ENCODE assay signal across 15 cellular contexts in the genomic region with DNA sequence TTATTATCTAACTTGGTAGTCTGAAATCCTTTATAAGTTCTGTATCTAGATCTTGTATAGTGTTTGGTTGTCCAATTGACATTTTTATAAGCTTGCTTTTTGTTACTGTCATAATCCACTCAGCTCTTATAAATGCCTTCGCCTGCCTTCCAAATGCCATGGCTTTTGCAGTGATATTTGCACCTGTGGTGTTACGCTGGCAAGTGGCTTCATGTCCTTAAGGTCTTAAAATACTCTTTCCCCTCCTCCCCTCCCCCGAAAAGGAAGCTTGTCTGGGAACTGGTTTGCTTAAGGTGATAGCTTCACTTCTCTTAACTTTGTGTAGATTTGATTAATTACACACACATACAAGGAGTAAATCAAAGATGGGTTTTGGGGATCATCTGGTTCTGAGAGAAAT.
DNase-seq lines count a peak whose midpoint lies in the region; ATAC-seq and TF ChIP-seq lines count a peak whose summit lies in the region.
"Had no signal": no experiment of that assay in that cellular context is flagged by ENCODE, and none has a peak within 500 bp of the region (broad histone marks: within the 10 kb centered on the region; RNA-seq: fewer than 3 reads in every experiment).

No MANE protein-coding gene starts in this region.

- H3K27ac Mint-ChIP-seq in natural killer cell treated with Interleukin-12 subunit alpha and Interleukin-12 subunit beta and Interleukin-15 and Interleukin-18, amount 100 ng/mL, for 72 hours, result peak overlapping the region; percentile 3 to 86
- peak overlapping the region in 3 of 7 donors; percentile 50 to 75 (median 56) for H3K27ac Mint-ChIP-seq in CD14-positive monocyte
- H3K27ac Mint-ChIP-seq: activated naive CD8-positive, alpha-beta T cell treated with anti-CD3 and anti-CD28 coated beads, Interleukin-2, amount 50 U/mL, for 24 hours; T-helper 2 cell treated with Interferon-gamma antibody and Interleukin-4, amounts not matched to agents 5 μg/mL and 100 μg/mL, for 36 hours had no signal

- intact Hi-C loops in right cardiac atrium (cut with DNase I), result no loop called here
- intact Hi-C loops in CD14-positive monocyte (cut with micrococcal nuclease), result no loop called here

- peaks cover 33 to 37% of the 10 kb centered on the region in 2 donors for H3K4me1 Mint-ChIP-seq in natural killer cell treated with Interleukin-12 subunit alpha and Interleukin-12 subunit beta and Interleukin-15 and Interleukin-18, amount 100 ng/mL, for 72 hours (ENCODE audit: low read depth in 2 of 2)
- peaks cover 23% of the 10 kb centered on the region for H3K4me1 Mint-ChIP-seq in CD14-positive monocyte

- H3K27ac ChIP-seq in 22Rv1 (peak overlapping the region; percentile 57), right cardiac atrium (ENCODE audit: low read length) (peak overlapping the region; percentile 31), foreskin keratinocyte (no peak overlapping the region)

- 71% methylated on average over 3 of the region's 3 CpGs for WGBS in right cardiac atrium

- ATAC-seq in right cardiac atrium, result no peak
- ATAC-seq in natural killer cell treated with Interleukin-12 subunit alpha and Interleukin-12 subunit beta and Interleukin-15 and Interleukin-18, amount 100 ng/mL, for 72 hours, result no peak
- no peak for ATAC-seq in foreskin keratinocyte
- ATAC-seq: activated CD4-positive, CD25-positive, alpha-beta regulatory T cell treated with anti-CD3 and anti-CD28 coated beads, Interleukin-2, amount 50 U/mL, for 24 hours; activated naive CD8-positive, alpha-beta T cell treated with anti-CD3 and anti-CD28 coated beads, Interleukin-2, amount 50 U/mL, for 24 hours; HCT116 had no signal

- DNase-seq in DMS53 treated with DMSO at 0.1 percent for 48 hours (lab: John Stamatoyannopoulos, UW; ENCODE audit: unreplicated experiment) (peak; percentile 55), right cardiac atrium (no peak), GF-D8 (lab: John Stamatoyannopoulos, UW) (no peak), foreskin keratinocyte (no peak), activated T-cell treated with anti-CD3 and anti-CD28 coated beads for 4 hours (no peak), CD14-positive monocyte (ENCODE audit: low spot score) (no peak)
- no peak for DNase-seq in natural killer cell treated with Interleukin-12 subunit alpha and Interleukin-12 subunit beta and Interleukin-15 and Interleukin-18, amount 100 ng/mL, for 72 hours (ENCODE audit: low spot score)
- DNase-seq: activated naive CD8-positive, alpha-beta T cell treated with anti-CD3 and anti-CD28 coated beads, Interleukin-2, amount 50 U/mL, for 24 hours; Caco-2; mammary epithelial cell; stimulated activated CD4-positive, alpha-beta T cell treated with anti-CD3 and anti-CD28 coated beads, Interleukin-2, amount 100 ng/mL, for 24 hours had no signal

- peaks cover 9% of the 10 kb centered on the region for H3K36me3 Mint-ChIP-seq in natural killer cell treated with Interleukin-12 subunit alpha and Interleukin-12 subunit beta and Interleukin-15 and Interleukin-18, amount 100 ng/mL, for 72 hours
- H3K36me3 Mint-ChIP-seq in CD14-positive monocyte, result peaks cover 44 to 46% of the 10 kb centered on the region in 2 donors

- H3K4me3 Mint-ChIP-seq in natural killer cell treated with Interleukin-12 subunit alpha and Interleukin-12 subunit beta and Interleukin-15 and Interleukin-18, amount 100 ng/mL, for 72 hours, result no peak overlapping the region
- no peak overlapping the region for H3K4me3 Mint-ChIP-seq in CD14-positive monocyte
- H3K4me3 Mint-ChIP-seq: activated naive CD8-positive, alpha-beta T cell treated with anti-CD3 and anti-CD28 coated beads, Interleukin-2, amount 50 U/mL, for 24 hours; T-helper 2 cell treated with Interferon-gamma antibody and Interleukin-4, amounts not matched to agents 5 μg/mL and 100 μg/mL, for 36 hours had no signal

- TF ChIP-seq CTCF in 22Rv1 (IDR thresholded peaks at IDR 0.05) (no peak), foreskin keratinocyte (conservative IDR thresholded peaks at IDR 0.05) (no peak), CD14-positive monocyte (IDR thresholded peaks at IDR 0.05) (no peak)

- H3K4me3 ChIP-seq in right cardiac atrium (ENCODE audit: low read length), result no peak overlapping the region

- no peaks in the 10 kb centered on the region for H3K27me3 Mint-ChIP-seq in natural killer cell treated with Interleukin-12 subunit alpha and Interleukin-12 subunit beta and Interleukin-15 and Interleukin-18, amount 100 ng/mL, for 72 hours
- H3K27me3 Mint-ChIP-seq in CD14-positive monocyte (ENCODE audit: low read depth in 3 of 3), result peaks cover 0 to under 1% (median 0%) of the 10 kb centered on the region in 3 donors
- H3K27me3 Mint-ChIP-seq: activated naive CD8-positive, alpha-beta T cell treated with anti-CD3 and anti-CD28 coated beads, Interleukin-2, amount 50 U/mL, for 24 hours had no signal

- H3K4me1 ChIP-seq in right cardiac atrium (ENCODE audit: control insufficient read depth, insufficient read depth, low read length) (peaks cover 2% of the 10 kb centered on the region), foreskin keratinocyte (no peaks in the 10 kb centered on the region)

- no peaks in the 10 kb centered on the region for H3K9me3 ChIP-seq in right cardiac atrium (ENCODE audit: control insufficient read depth, low read length)
- H3K9me3 ChIP-seq: Caco-2 had no signal

- H3K9me3 Mint-ChIP-seq in natural killer cell treated with Interleukin-12 subunit alpha and Interleukin-12 subunit beta and Interleukin-15 and Interleukin-18, amount 100 ng/mL, for 72 hours, result no peaks in the 10 kb centered on the region
- no peaks in the 10 kb centered on the region for H3K9me3 Mint-ChIP-seq in CD14-positive monocyte
- H3K9me3 Mint-ChIP-seq: activated naive CD8-positive, alpha-beta T cell treated with anti-CD3 and anti-CD28 coated beads, Interleukin-2, amount 50 U/mL, for 24 hours; T-helper 2 cell treated with Interferon-gamma antibody and Interleukin-4, amounts not matched to agents 5 μg/mL and 100 μg/mL, for 36 hours had no signal

- H3K27me3 ChIP-seq in right cardiac atrium (ENCODE audit: control insufficient read depth, insufficient read depth) (no peaks in the 10 kb centered on the region), foreskin keratinocyte (no peaks in the 10 kb centered on the region)
